Comparison of ENCODE assay signal across 17 cellular contexts in genomic region chr1:154745750-154746425, GRCh38.
DNase-seq lines count a peak whose midpoint lies in the region; ATAC-seq lines count a peak whose summit lies in the region.
"Had no signal": no experiment of that assay in that cellular context is flagged by ENCODE, and none has a peak within 500 bp of the region (broad histone marks: within the 10 kb centered on the region; RNA-seq: fewer than 3 reads in every experiment).

No MANE protein-coding gene starts in this region.

- no peak for ATAC-seq in CD4-positive, CD25-positive, alpha-beta regulatory T cell (ENCODE audit: low read depth in 2 of 2)
- no peak for ATAC-seq in activated naive CD8-positive, alpha-beta T cell treated with anti-CD3 and anti-CD28 coated beads, Interleukin-2, amount 50 U/mL, for 24 hours
- ATAC-seq: HepG2 had no signal

- CTCF ChIA-PET in activated CD4-positive, alpha-beta T cell treated with anti-CD3 and anti-CD28 coated beads, Interleukin-2, amount 10 ng/mL, durations not matched to agents 7 days and 5 days (lab: Charles Lee), result interaction anchor here (1.4 to 2.9 kb wide), 4 partner anchors 13 to 76 kb away, joined by 3 to 8 read pairs (median 6); no protein-coding TSS in a partner anchor

- peaks cover 10% of the 10 kb centered on the region for H3K36me3 Mint-ChIP-seq in activated CD4-positive, alpha-beta T cell treated with anti-CD3 and anti-CD28 coated beads, Interleukin-2, amount 10 ng/mL, durations not matched to agents 7 days and 5 days (ENCODE audit: low read depth)
- H3K36me3 Mint-ChIP-seq in CD4-positive, CD25-positive, alpha-beta regulatory T cell, result no peaks in the 10 kb centered on the region
- H3K36me3 Mint-ChIP-seq in activated naive CD8-positive, alpha-beta T cell treated with anti-CD3 and anti-CD28 coated beads, Interleukin-2, amount 50 U/mL, for 24 hours (ENCODE audit: low read depth), result no peaks in the 10 kb centered on the region

- peak overlapping the region; percentile 95 for H3K27ac Mint-ChIP-seq in activated CD4-positive, alpha-beta T cell treated with anti-CD3 and anti-CD28 coated beads, Interleukin-2, amount 10 ng/mL, durations not matched to agents 7 days and 5 days
- H3K27ac Mint-ChIP-seq in CD4-positive, CD25-positive, alpha-beta regulatory T cell, result peak overlapping the region; percentile 20 to 62 (median 23)
- peak overlapping the region; percentile 57 for H3K27ac Mint-ChIP-seq in activated naive CD8-positive, alpha-beta T cell treated with anti-CD3 and anti-CD28 coated beads, Interleukin-2, amount 50 U/mL, for 24 hours

- in situ Hi-C loops in KBM-7 (cut with MboI; ENCODE audit: low pct_unique_long_range_greater_than_20kb, low sequenced_read_pairs), result no loop called here

- H3K4me1 ChIP-seq in CD4-positive, CD25-positive, alpha-beta regulatory T cell (ENCODE audit: control insufficient read depth, insufficient read depth, low read length, poor library complexity, severe bottlenecking), result peaks cover 12% of the 10 kb centered on the region
- H3K4me1 ChIP-seq: tibial nerve had no signal

- H3K4me3 ChIP-seq in CD4-positive, CD25-positive, alpha-beta regulatory T cell (ENCODE audit: low read depth, low read length), result no peak overlapping the region
- H3K4me3 ChIP-seq: adrenal gland, tibial nerve had no signal

- H3K27ac ChIP-seq in CD4-positive, CD25-positive, alpha-beta regulatory T cell (ENCODE audit: insufficient read depth, low read length, poor library complexity, severe bottlenecking), result no peak overlapping the region
- H3K27ac ChIP-seq: brain microvascular endothelial cell, tibial nerve had no signal

- H3K9me3 Mint-ChIP-seq in activated CD4-positive, alpha-beta T cell treated with anti-CD3 and anti-CD28 coated beads, Interleukin-2, amount 10 ng/mL, durations not matched to agents 7 days and 5 days, result peaks cover 5% of the 10 kb centered on the region
- peaks cover 0 to 2% (median 0%) of the 10 kb centered on the region in 7 donors for H3K9me3 Mint-ChIP-seq in CD4-positive, CD25-positive, alpha-beta regulatory T cell
- no peaks in the 10 kb centered on the region for H3K9me3 Mint-ChIP-seq in activated naive CD8-positive, alpha-beta T cell treated with anti-CD3 and anti-CD28 coated beads, Interleukin-2, amount 50 U/mL, for 24 hours

- POLR2A ChIA-PET in activated CD4-positive, alpha-beta T cell treated with anti-CD3 and anti-CD28 coated beads, Interleukin-2, amount 10 ng/mL, durations not matched to agents 7 days and 5 days (lab: Charles Lee), result no interaction called here

- no peaks in the 10 kb centered on the region for H3K27me3 ChIP-seq in CD4-positive, CD25-positive, alpha-beta regulatory T cell (ENCODE audit: control insufficient read depth, insufficient read depth, low read length)

- no peak overlapping the region for H3K4me3 Mint-ChIP-seq in activated CD4-positive, alpha-beta T cell treated with anti-CD3 and anti-CD28 coated beads, Interleukin-2, amount 10 ng/mL, durations not matched to agents 7 days and 5 days
- H3K4me3 Mint-ChIP-seq in CD4-positive, CD25-positive, alpha-beta regulatory T cell, result no peak overlapping the region
- no peak overlapping the region for H3K4me3 Mint-ChIP-seq in activated naive CD8-positive, alpha-beta T cell treated with anti-CD3 and anti-CD28 coated beads, Interleukin-2, amount 50 U/mL, for 24 hours

- no peak for DNase-seq in activated CD4-positive, alpha-beta T cell treated with anti-CD3 and anti-CD28 coated beads, Interleukin-2, amount 10 ng/mL, durations not matched to agents 7 days and 5 days
- DNase-seq in activated CD4-positive, alpha-beta T cell treated with anti-CD3 and anti-CD28 coated beads, Interleukin-2, amount 50 U/mL, for 1 hour, result no peak
- no peak for DNase-seq in CD4-positive, CD25-positive, alpha-beta regulatory T cell
- no peak for DNase-seq in activated naive CD8-positive, alpha-beta T cell treated with anti-CD3 and anti-CD28 coated beads, Interleukin-2, amount 50 U/mL, for 24 hours
- DNase-seq in mesenteric fat pad (ENCODE audit: low spot score) (peak; percentile 57), KBM-7 (no peak), NCI-H510A treated with DMSO at 0.1 percent for 48 hours (lab: John Stamatoyannopoulos, UW) (no peak)
- DNase-seq in activated CD4-positive, alpha-beta T cell treated with anti-CD3 and anti-CD28 coated beads for 4 hours, result no peak
- DNase-seq: brain microvascular endothelial cell; effector memory CD4-positive, alpha-beta T cell; mesendoderm; NCI-H446; NCI-H82; small intestine had no signal

- peaks cover 73% of the 10 kb centered on the region for H3K4me1 Mint-ChIP-seq in activated CD4-positive, alpha-beta T cell treated with anti-CD3 and anti-CD28 coated beads, Interleukin-2, amount 10 ng/mL, durations not matched to agents 7 days and 5 days
- peaks cover 5 to 29% (median 21%) of the 10 kb centered on the region in 4 donors for H3K4me1 Mint-ChIP-seq in CD4-positive, CD25-positive, alpha-beta regulatory T cell
- peaks cover 67% of the 10 kb centered on the region for H3K4me1 Mint-ChIP-seq in activated naive CD8-positive, alpha-beta T cell treated with anti-CD3 and anti-CD28 coated beads, Interleukin-2, amount 50 U/mL, for 24 hours

- H3K27me3 Mint-ChIP-seq in activated CD4-positive, alpha-beta T cell treated with anti-CD3 and anti-CD28 coated beads, Interleukin-2, amount 10 ng/mL, durations not matched to agents 7 days and 5 days, result peaks cover 17% of the 10 kb centered on the region
- H3K27me3 Mint-ChIP-seq in CD4-positive, CD25-positive, alpha-beta regulatory T cell, result peaks cover 49% of the 10 kb centered on the region
- H3K27me3 Mint-ChIP-seq in activated naive CD8-positive, alpha-beta T cell treated with anti-CD3 and anti-CD28 coated beads, Interleukin-2, amount 50 U/mL, for 24 hours, result peaks cover 8% of the 10 kb centered on the region

- H3K36me3 ChIP-seq in CD4-positive, CD25-positive, alpha-beta regulatory T cell (ENCODE audit: control insufficient read depth, insufficient read depth, low read length), result no peaks in the 10 kb centered on the region
- H3K36me3 ChIP-seq: adrenal gland, brain microvascular endothelial cell, tibial nerve had no signal

- H3K9me3 ChIP-seq in CD4-positive, CD25-positive, alpha-beta regulatory T cell (ENCODE audit: control insufficient read depth in 2 of 2, low read length in 2 of 2), result no peaks in the 10 kb centered on the region
- H3K9me3 ChIP-seq: adrenal gland had no signal

Comparison
In these comparisons a context has a peak if more than half of its experiments do, and no peak if none do; other contexts are left out.
1. H3K27ac Mint-ChIP-seq: peak in every context shown above with its lines; median percentile 95 in activated CD4-positive, alpha-beta T cell treated with anti-CD3 and anti-CD28 coated beads, Interleukin-2, amount 10 ng/mL, durations not matched to agents 7 days and 5 days; 57 in activated naive CD8-positive, alpha-beta T cell treated with anti-CD3 and anti-CD28 coated beads, Interleukin-2, amount 50 U/mL, for 24 hours; 23 in CD4-positive, CD25-positive, alpha-beta regulatory T cell.